Comparison of ENCODE assay signal across 10 cellular contexts in the genomic region with DNA sequence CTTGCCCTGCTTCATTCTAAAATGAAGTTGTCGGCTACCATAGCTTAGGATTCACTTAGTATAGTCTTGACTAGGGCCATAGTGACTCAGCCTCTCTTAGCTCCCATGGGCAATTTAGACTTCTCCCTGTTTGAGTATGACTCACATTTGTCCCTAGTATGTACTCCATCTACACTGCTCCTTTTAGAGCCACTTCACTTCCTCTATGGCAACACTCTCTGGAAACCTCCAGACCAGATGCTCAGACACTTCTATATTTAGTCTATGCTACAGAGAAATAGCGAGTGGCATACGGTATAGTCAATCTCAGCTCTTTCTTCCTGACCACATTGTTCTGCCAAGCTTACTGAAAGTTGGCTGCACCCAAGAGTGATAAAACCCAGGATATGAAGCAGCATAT. TPM values are rescaled to one million over a fixed set of nuclear protein-coding genes. Genes with fewer than 3 reads are reported as not detected.
DNase-seq lines count a peak whose midpoint lies in the region; FAIRE-seq and TF ChIP-seq lines count a peak whose summit lies in the region.
"Had no signal": no experiment of that assay in that cellular context is flagged by ENCODE, and none has a peak within 500 bp of the region (broad histone marks: within the 10 kb centered on the region; RNA-seq: fewer than 3 reads in every experiment).

No MANE protein-coding gene starts in this region.

- H2BK15ac ChIP-seq in neuronal stem cell (ENCODE audit: low read length), result no peak overlapping the region

- no peak overlapping the region for H4K8ac ChIP-seq in neuronal stem cell (ENCODE audit: low read depth, low read length)

- WGBS in neuronal stem cell (ENCODE audit: extremely low coverage in 2 of 2, insufficient read length in 2 of 2, insufficient replicate concordance in 1 of 2), 2 donors, result no CpG with 5 or more reads among the region's 3 CpGs

- H3K4me1 ChIP-seq in neuronal stem cell (ENCODE audit: control insufficient read depth in 2 of 2, insufficient read depth in 1 of 2, low read depth in 1 of 2, low read length in 2 of 2), result no peaks in the 10 kb centered on the region

- no peak overlapping the region for H2BK5ac ChIP-seq in neuronal stem cell (ENCODE audit: low read length)

- H3K27ac ChIP-seq in neuronal stem cell (replicated peaks; ENCODE audit: low read length), result no peak overlapping the region

- no peak overlapping the region for H4K91ac ChIP-seq in neuronal stem cell (ENCODE audit: low read depth, low read length, poor library complexity)

- H2BK12ac ChIP-seq in neuronal stem cell (ENCODE audit: low read length), result no peak overlapping the region

- H3K23ac ChIP-seq in neuronal stem cell (ENCODE audit: low read depth, low read length, poor library complexity), result no peak overlapping the region

- H3K14ac ChIP-seq in neuronal stem cell (ENCODE audit: low read length), result no peak overlapping the region

- H3K4me3 ChIP-seq in fibroblast of the aortic adventitia (ENCODE audit: low read depth, low read length), result peak overlapping the region; percentile 7
- no peak overlapping the region for H3K4me3 ChIP-seq in neuronal stem cell (ENCODE audit: low read length in 2 of 2)

- H2AK5ac ChIP-seq in neuronal stem cell (ENCODE audit: low read depth, low read length), result no peak overlapping the region

- H3K4me2 ChIP-seq in neuronal stem cell (ENCODE audit: insufficient read depth, low read length, poor library complexity, severe bottlenecking), result no peak overlapping the region

- no peaks in the 10 kb centered on the region for H3K9me3 ChIP-seq in neuronal stem cell (replicated peaks in 1 of 2; ENCODE audit: control insufficient read depth in 2 of 2, insufficient read depth in 1 of 2, low read depth in 1 of 2, low read length in 2 of 2)

- no peak overlapping the region for H3K18ac ChIP-seq in neuronal stem cell (ENCODE audit: low read length)

- no peak overlapping the region for H2BK120ac ChIP-seq in neuronal stem cell (ENCODE audit: low read depth, low read length)

- H3K79me1 ChIP-seq in neuronal stem cell (ENCODE audit: low read depth, low read length), result no peaks in the 10 kb centered on the region

- no peaks in the 10 kb centered on the region for H3K36me3 ChIP-seq in neuronal stem cell (replicated peaks in 1 of 2; ENCODE audit: control insufficient read depth in 2 of 2, insufficient read depth in 2 of 2, low read length in 2 of 2)

- TF ChIP-seq POLR2A in H54 (IDR thresholded peaks at IDR 0.05; ENCODE audit: low read depth, low read length), result no peak

- H3K4ac ChIP-seq in neuronal stem cell (ENCODE audit: low read length), result no peak overlapping the region

- DNase-seq in H54 (ENCODE audit: insufficient read length, low spot score) (peak; percentile 4), SIG-M5 (lab: John Stamatoyannopoulos, UW) (peak; percentile 82), fibroblast of the aortic adventitia (ENCODE audit: low read depth) (peak; percentile 83), renal cortical epithelial cell (ENCODE audit: low read depth) (peak; percentile 82), ecto neural progenitor cell (ENCODE audit: low spot score) (no peak), NCI-H345 treated with DMSO at 0.1 percent for 48 hours (lab: John Stamatoyannopoulos, UW; ENCODE audit: unreplicated experiment) (no peak), activated T-cell treated with anti-CD3 and anti-CD28 coated beads for 4 hours (no peak), neuronal stem cell (ENCODE audit: low spot score) (no peak)
- DNase-seq: activated naive CD8-positive, alpha-beta T cell treated with anti-CD3 and anti-CD28 coated beads, Interleukin-2, amount 10 ng/mL, durations not matched to agents 7 days and 5 days had no signal

- no peak overlapping the region for H3K9ac ChIP-seq in neuronal stem cell (ENCODE audit: low read depth, low read length, poor library complexity)

- H2AFZ ChIP-seq in neuronal stem cell (ENCODE audit: low read length), result no peak overlapping the region

- TF ChIP-seq CTCF in fibroblast of the aortic adventitia (IDR thresholded peaks at IDR 0.05; ENCODE audit: insufficient read depth, low read length), result no peak

- peak; percentile 84 for FAIRE-seq in H54 (lab: Jason Lieb, UNC)

- H3K27me3 ChIP-seq in neuronal stem cell (ENCODE audit: control insufficient read depth in 3 of 3, insufficient read depth in 3 of 3, low read depth in 1 of 3, low read length in 3 of 3), result peaks cover 0 to 16% (median 0%) of the 10 kb centered on the region in 3 experiments

RNA-seq across cellular contexts. Expression of gene MEPE, which starts 11.2 kb away (rescaled TPM):
- total RNA-seq in fibroblast of the aortic adventitia (ENCODE audit: low replicate concordance), result not detected in 2 replicates
- total RNA-seq in renal cortical epithelial cell, result not detected in 2 replicates
- not detected for polyA plus RNA-seq in neuronal stem cell (2013, experiment 1 of 2)
- not detected for polyA plus RNA-seq in neuronal stem cell (2013, experiment 2 of 2)
- total RNA-seq: activated naive CD8-positive, alpha-beta T cell treated with anti-CD3 and anti-CD28 coated beads, Interleukin-2, amount 10 ng/mL, durations not matched to agents 7 days and 5 days; SK-MEL-5 had no signal

RNA-seq across cellular contexts. Expression of gene IBSP, which starts 44.6 kb away (rescaled TPM):
- not detected in 2 replicates for total RNA-seq in fibroblast of the aortic adventitia (ENCODE audit: low replicate concordance)
- total RNA-seq in renal cortical epithelial cell, result not detected in 2 replicates
- not detected for polyA plus RNA-seq in neuronal stem cell (2013, experiment 1 of 2)
- polyA plus RNA-seq in neuronal stem cell (2013, experiment 2 of 2), result not detected
- total RNA-seq: activated naive CD8-positive, alpha-beta T cell treated with anti-CD3 and anti-CD28 coated beads, Interleukin-2, amount 10 ng/mL, durations not matched to agents 7 days and 5 days; SK-MEL-5 had no signal

Comparison
In these comparisons a context has a peak if more than half of its experiments do, and no peak if none do; other contexts are left out.
1. DNase-seq: peak in H54 (single experiment), SIG-M5 (single experiment), fibroblast of the aortic adventitia (single experiment) and renal cortical epithelial cell (single experiment); none in ecto neural progenitor cell (single experiment), NCI-H345 treated with DMSO at 0.1 percent for 48 hours (single experiment), activated T-cell treated with anti-CD3 and anti-CD28 coated beads for 4 hours (single experiment) and neuronal stem cell (single experiment).